ENCODE assay signal across 21 cellular contexts in genomic region chr3:185766645-185767323, GRCh38. TPM values are rescaled to one million over a fixed set of nuclear protein-coding genes. Genes with fewer than 3 reads are reported as not detected.
DNase-seq lines count a peak whose midpoint lies in the region; ATAC-seq, FAIRE-seq and TF ChIP-seq lines count a peak whose summit lies in the region.
"Had no signal": no experiment of that assay in that cellular context is flagged by ENCODE, and none has a peak within 500 bp of the region (broad histone marks: within the 10 kb centered on the region; RNA-seq: fewer than 3 reads in every experiment).

No MANE protein-coding gene starts in this region.

- H4K20me1 ChIP-seq in endothelial cell of umbilical vein (replicated peaks; ENCODE audit: control insufficient read depth, extremely low read depth, insufficient read depth, low read length): no peaks in the 10 kb centered on the region

- H3K4me3 ChIP-seq in cardiac muscle cell: no peak overlapping the region
- no peak overlapping the region for H3K4me3 ChIP-seq in left ventricle myocardium inferior
- H3K4me3 ChIP-seq in RWPE2 (ENCODE audit: severe bottlenecking): no peak overlapping the region
- H3K4me3 ChIP-seq in endothelial cell of umbilical vein (replicated peaks in 1 of 3; ENCODE audit: insufficient read depth in 1 of 3, low read depth in 1 of 3, low read length in 3 of 3): no peak overlapping the region
- H3K4me3 ChIP-seq: uterus had no signal

- no peak overlapping the region for H2AFZ ChIP-seq in endothelial cell of umbilical vein (ENCODE audit: low read depth, low read length)

- peaks cover 33% of the 10 kb centered on the region for H3K4me1 ChIP-seq in cardiac muscle cell (ENCODE audit: low read depth)
- peaks cover 28% of the 10 kb centered on the region for H3K4me1 ChIP-seq in left ventricle myocardium inferior
- peaks cover 58% of the 10 kb centered on the region for H3K4me1 ChIP-seq in RWPE2 (ENCODE audit: insufficient read depth, poor library complexity, severe bottlenecking)
- H3K4me1 ChIP-seq in endothelial cell of umbilical vein (ENCODE audit: control insufficient read depth, extremely low read depth, insufficient read depth, low read length): peaks cover 56% of the 10 kb centered on the region

- intact Hi-C loops in left ventricle myocardium inferior (cut with micrococcal nuclease): loop anchor here (10.0 kb wide), 1 partner anchor 92 kb away; no protein-coding TSS in a partner anchor
- intact Hi-C loops in endothelial cell of umbilical vein (cut with micrococcal nuclease): no loop called here

- peak overlapping the region; percentile 36 for H3K9ac ChIP-seq in endothelial cell of umbilical vein (replicated peaks; ENCODE audit: extremely low read depth, insufficient read depth, low read length)

- dilution Hi-C loops in endothelial cell of umbilical vein (cut with MboI; ENCODE audit: extremely low pct_ligation_motif_present, low sequenced_read_pairs): no loop called here

- TF ChIP-seq CTCF in cardiac muscle cell (IDR thresholded peaks at IDR 0.05; ENCODE audit: low read depth, low read length) (no peak), left ventricle myocardium inferior (IDR thresholded peaks at IDR 0.05; ENCODE audit: borderline replicate concordance) (no peak), RWPE2 (IDR thresholded peaks at IDR 0.05; ENCODE audit: poor library complexity, severe bottlenecking) (no peak), endothelial cell of umbilical vein (IDR thresholded peaks at IDR 0.05; ENCODE audit: extremely low read depth in 1 of 2, insufficient read depth in 1 of 2, low read depth in 1 of 2, low read length in 2 of 2) (no peak), type B pancreatic cell (conservative IDR thresholded peaks at IDR 0.05) (no peak)

- no peak for TF ChIP-seq POLR2A in endothelial cell of umbilical vein (IDR thresholded peaks at IDR 0.05; ENCODE audit: low read depth, low read length)

- peaks cover 49% of the 10 kb centered on the region for H3K4me1 Mint-ChIP-seq in type B pancreatic cell (ENCODE audit: unreplicated experiment)
- H3K4me1 Mint-ChIP-seq: CD4-positive, alpha-beta memory T cell had no signal

- no peaks in the 10 kb centered on the region for H3K36me3 Mint-ChIP-seq in type B pancreatic cell
- H3K36me3 Mint-ChIP-seq: activated naive CD8-positive, alpha-beta T cell treated with anti-CD3 and anti-CD28 coated beads for 36 hours; CD4-positive, alpha-beta memory T cell had no signal

- peak overlapping the region; percentile 31 for H3K27ac ChIP-seq in cardiac muscle cell
- H3K27ac ChIP-seq in left ventricle myocardium inferior (replicated peaks): no peak overlapping the region
- peak overlapping the region; percentile 7 for H3K27ac ChIP-seq in RWPE2 (ENCODE audit: poor library complexity, severe bottlenecking)
- H3K27ac ChIP-seq in endothelial cell of umbilical vein (ENCODE audit: insufficient read depth, low read depth, low read length): peak overlapping the region; percentile 33
- H3K27ac ChIP-seq: uterus had no signal

- ATAC-seq in RWPE2 (ENCODE audit: low read depth): peak; percentile 59
- ATAC-seq: activated CD8-positive, alpha-beta T cell treated with anti-CD3 and anti-CD28 coated beads for 36 hours; activated T-cell treated with anti-CD3 and anti-CD28 coated beads, Interleukin-2, amount 50 U/mL, for 72 hours; sciatic nerve had no signal

- BruUV-seq in endothelial cell of umbilical vein (replicated peaks; lab: Mats Ljungman, UMichigan): no TSS peak

- POLR2A ChIA-PET in endothelial cell of umbilical vein (lab: Charles Lee): interaction anchor here (0.8 kb wide), 2 partner anchors 34 to 107 kb away, joined by 3 to 4 read pairs; no protein-coding TSS in a partner anchor

- no peaks in the 10 kb centered on the region for H3K9me3 Mint-ChIP-seq in type B pancreatic cell
- H3K9me3 Mint-ChIP-seq: activated CD8-positive, alpha-beta T cell treated with anti-CD3 and anti-CD28 coated beads for 36 hours; activated naive CD8-positive, alpha-beta T cell treated with anti-CD3 and anti-CD28 coated beads for 36 hours; activated T-cell treated with anti-CD3 and anti-CD28 coated beads, Interleukin-2, amount 50 U/mL, for 72 hours had no signal

- CTCF ChIA-PET in endothelial cell of umbilical vein (lab: Charles Lee): interaction anchor here (0.6 to 13.5 kb wide), 9 partner anchors 14 to 177 kb away, joined by 3 to 347 read pairs (median 5); no protein-coding TSS in a partner anchor

- H3K9me1 ChIP-seq in endothelial cell of umbilical vein (replicated peaks; ENCODE audit: control insufficient read depth, extremely low read depth, insufficient read depth, low read length): no peaks in the 10 kb centered on the region

- no peaks in the 10 kb centered on the region for H3K36me3 ChIP-seq in cardiac muscle cell
- H3K36me3 ChIP-seq in left ventricle myocardium inferior: no peaks in the 10 kb centered on the region
- no peaks in the 10 kb centered on the region for H3K36me3 ChIP-seq in RWPE2 (ENCODE audit: low read depth)
- H3K36me3 ChIP-seq in endothelial cell of umbilical vein (ENCODE audit: control insufficient read depth in 2 of 2, extremely low read depth in 1 of 2, insufficient read depth in 2 of 2, low read length in 2 of 2): no peaks in the 10 kb centered on the region
- H3K36me3 ChIP-seq: uterus had no signal

- H3K27me3 ChIP-seq in cardiac muscle cell: no peaks in the 10 kb centered on the region
- no peaks in the 10 kb centered on the region for H3K27me3 ChIP-seq in left ventricle myocardium inferior (ENCODE audit: low read depth)
- H3K27me3 ChIP-seq in RWPE2 (ENCODE audit: insufficient read depth, poor library complexity, severe bottlenecking): no peaks in the 10 kb centered on the region
- H3K27me3 ChIP-seq in endothelial cell of umbilical vein (ENCODE audit: control insufficient read depth in 2 of 2, insufficient read depth in 2 of 2, low read length in 2 of 2): no peaks in the 10 kb centered on the region
- H3K27me3 ChIP-seq: uterus had no signal

- no peak for FAIRE-seq in endothelial cell of umbilical vein (lab: Jason Lieb, UNC)
- no peak for FAIRE-seq in frontal cortex (lab: Jason Lieb, UNC)

- H3K9me3 ChIP-seq in cardiac muscle cell (ENCODE audit: low read depth) (no peaks in the 10 kb centered on the region), left ventricle myocardium inferior (replicated peaks) (no peaks in the 10 kb centered on the region), RWPE2 (ENCODE audit: severe bottlenecking) (no peaks in the 10 kb centered on the region), endothelial cell of umbilical vein (replicated peaks; ENCODE audit: control insufficient read depth, insufficient read depth, low read length) (no peaks in the 10 kb centered on the region)
- H3K9me3 ChIP-seq: uterus had no signal

- no peak overlapping the region for H3K4me3 Mint-ChIP-seq in type B pancreatic cell
- H3K4me3 Mint-ChIP-seq: activated CD8-positive, alpha-beta T cell treated with anti-CD3 and anti-CD28 coated beads for 36 hours; activated naive CD8-positive, alpha-beta T cell treated with anti-CD3 and anti-CD28 coated beads for 36 hours; activated T-cell treated with anti-CD3 and anti-CD28 coated beads, Interleukin-2, amount 50 U/mL, for 72 hours; CD4-positive, alpha-beta memory T cell had no signal

- no peaks in the 10 kb centered on the region for H3K27me3 Mint-ChIP-seq in type B pancreatic cell

- DNase-seq in cardiac muscle cell (ENCODE audit: low read depth in 1 of 2, low spot score in 1 of 2) (no peak), left ventricle myocardium inferior (no peak), RWPE2 (ENCODE audit: low spot score) (no peak), endothelial cell of umbilical vein (ENCODE audit: low read depth, low spot score) (no peak), type B pancreatic cell (ENCODE audit: extremely low spot score, unreplicated experiment) (no peak), DMS53 treated with DMSO at 0.1 percent for 48 hours (lab: John Stamatoyannopoulos, UW; ENCODE audit: unreplicated experiment) (no peak), frontal cortex (ENCODE audit: low spot score in 2 of 2) (no peak), NCI-H510A (lab: John Stamatoyannopoulos, UW) (no peak)
- DNase-seq: activated CD8-positive, alpha-beta T cell treated with anti-CD3 and anti-CD28 coated beads for 36 hours; activated naive CD8-positive, alpha-beta T cell treated with anti-CD3 and anti-CD28 coated beads for 36 hours; activated T-cell treated with anti-CD3 and anti-CD28 coated beads, Interleukin-2, amount 50 U/mL, for 72 hours; CD4-positive, alpha-beta memory T cell; DMS79 treated with DMSO at 0.1 percent for 48 hours; effector CD4-positive, alpha-beta T cell; NCI-H1105; NCI-H69; RPMI8226; stimulated activated CD4-positive, alpha-beta T cell treated with anti-CD3 and anti-CD28 coated beads, Interleukin-2, amount 100 ng/mL, for 24 hours; T-helper 1 cell; uterus had no signal

- peak overlapping the region; percentile 50 for H3K4me2 ChIP-seq in endothelial cell of umbilical vein (ENCODE audit: insufficient read depth, low read length)

- H3K79me2 ChIP-seq in endothelial cell of umbilical vein (ENCODE audit: control insufficient read depth, insufficient read depth, low read length): peaks cover 90% of the 10 kb centered on the region

- H3K27ac Mint-ChIP-seq in type B pancreatic cell: peak overlapping the region; percentile 61
- H3K27ac Mint-ChIP-seq: activated CD8-positive, alpha-beta T cell treated with anti-CD3 and anti-CD28 coated beads for 36 hours; activated naive CD8-positive, alpha-beta T cell treated with anti-CD3 and anti-CD28 coated beads for 36 hours; activated T-cell treated with anti-CD3 and anti-CD28 coated beads, Interleukin-2, amount 50 U/mL, for 72 hours; CD4-positive, alpha-beta memory T cell had no signal

TF ChIP-seq in endothelial cell of umbilical vein, 7 proteins besides CTCF, POLR2A, EP300 and RAD21:
- no peak for TF ChIP-seq POLR2AphosphoS5 (IDR thresholded peaks at IDR 0.05; ENCODE audit: insufficient read depth, low read depth, low read length)
- TF ChIP-seq GATA2 (IDR thresholded peaks at IDR 0.05; ENCODE audit: insufficient read depth, insufficient read length, low read depth, low read length): peak; percentile 56

RNA-seq across cellular contexts. Expression of gene IGF2BP2, which starts 58.1 kb away (rescaled TPM):
- total RNA-seq in cardiac muscle cell: 77.1 and 119 TPM in 2 replicates
- 129 and 164 TPM in 2 replicates for polyA plus RNA-seq in cardiac muscle cell
- total RNA-seq in left ventricle myocardium inferior: 17.9 TPM
- 122 and 130 TPM in 2 replicates for total RNA-seq in endothelial cell of umbilical vein
- 5.6 and 10.7 TPM in 2 replicates for polyA plus RNA-seq in endothelial cell of umbilical vein
- polyA plus RNA-seq in endothelial cell of umbilical vein (2011; cell fraction: cytosol; rRNA removed): 9.5 and 13.7 TPM in 2 replicates
- polyA plus RNA-seq in endothelial cell of umbilical vein (2011; cell fraction: nucleus; rRNA removed): 54.7 and 55.9 TPM in 2 replicates
- polyA plus RNA-seq in endothelial cell of umbilical vein (2012): 54.0 and 70.9 TPM in 2 replicates
- 21.9 and 36.3 TPM in 2 replicates for polyA minus RNA-seq in endothelial cell of umbilical vein
- polyA minus RNA-seq in endothelial cell of umbilical vein (2011; cell fraction: cytosol; rRNA and poly(A)+ RNA removed): 0.31 TPM
- 114 and 115 TPM in 2 replicates for polyA minus RNA-seq in endothelial cell of umbilical vein (2011; cell fraction: nucleus; rRNA and poly(A)+ RNA removed)
- 101 and 140 TPM in 2 replicates for total RNA-seq in type B pancreatic cell (ENCODE audit: low replicate concordance)
- 20.0 TPM for total RNA-seq in frontal cortex
- total RNA-seq: CD4-positive, alpha-beta memory T cell had no signal
- polyA plus RNA-seq: CD4-positive, alpha-beta memory T cell had no signal
